11 cellular contexts compared by ENCODE assay signal in the genomic region with DNA sequence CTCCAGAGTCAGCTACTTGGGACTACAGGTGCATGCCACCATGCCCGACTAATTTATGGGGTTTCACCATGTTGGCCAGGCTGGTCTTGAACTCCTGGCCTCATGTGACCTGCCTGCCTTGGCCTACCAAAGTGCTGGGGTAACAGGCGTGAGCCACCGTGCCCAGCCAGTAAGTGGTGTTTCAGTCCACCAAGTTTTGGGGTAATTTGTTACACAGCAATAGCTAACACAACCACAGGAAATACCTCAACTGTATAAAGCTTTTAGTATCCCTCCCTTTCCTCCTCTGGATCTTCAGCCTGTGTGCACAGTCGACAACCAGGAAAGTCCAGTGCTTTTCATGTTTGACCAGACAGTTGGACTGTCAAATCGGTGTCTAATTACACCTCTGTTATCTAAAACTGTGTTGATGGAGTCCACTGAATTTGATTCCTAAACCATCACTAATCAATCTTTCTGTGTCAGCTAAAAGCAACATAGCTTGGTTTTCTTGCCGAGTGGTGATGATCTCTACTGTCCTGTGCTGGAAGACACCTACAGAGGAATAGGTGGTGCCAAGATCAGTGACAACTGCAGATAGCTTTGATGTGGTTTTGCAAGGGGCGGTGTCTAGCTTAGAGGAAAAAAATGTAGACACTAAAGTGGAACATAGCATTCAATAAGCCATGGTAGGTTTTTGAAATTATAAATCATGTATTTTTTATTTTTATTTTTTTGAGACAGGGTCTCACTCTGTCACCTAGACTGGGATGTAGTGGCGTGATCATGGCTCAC. TPM values are rescaled to one million over a fixed set of nuclear protein-coding genes. Genes with fewer than 3 reads are reported as not detected.
DNase-seq lines count a peak whose midpoint lies in the region; ATAC-seq and TF ChIP-seq lines count a peak whose summit lies in the region.
"Had no signal": no experiment of that assay in that cellular context is flagged by ENCODE, and none has a peak within 500 bp of the region (broad histone marks: within the 10 kb centered on the region; RNA-seq: fewer than 3 reads in every experiment).

No MANE protein-coding gene starts in this region.

- H3K27ac Mint-ChIP-seq in activated T-helper 2 cell treated with anti-CD3 and anti-CD28 coated beads, Interferon-gamma antibody, Interleukin-2, Interleukin-4, amounts not matched to agents 10 μg/mL and 5 μg/mL and 100 μg/mL, durations not matched to agents 14 hours and 24 hours and 36 hours, result no peak overlapping the region
- H3K27ac Mint-ChIP-seq in naive thymus-derived CD8-positive, alpha-beta T cell, result peak overlapping the region; percentile 53 to 95 (median 82)

- TF ChIP-seq POLR2A in thyroid gland (IDR thresholded peaks at IDR 0.05), result no peak

- intact Hi-C loops in activated T-helper 2 cell treated with anti-CD3 and anti-CD28 coated beads, Interferon-gamma antibody, Interleukin-2, Interleukin-4, amounts not matched to agents 10 μg/mL and 5 μg/mL and 100 μg/mL, durations not matched to agents 14 hours and 24 hours and 36 hours (cut with micrococcal nuclease), result no loop called here
- intact Hi-C loops in thyroid gland (cut with DNase I) (no loop called here), left ventricle myocardium inferior (cut with micrococcal nuclease) (no loop called here)

- ATAC-seq in naive thymus-derived CD8-positive, alpha-beta T cell, result peak; percentile 98 to 100
- no peak for ATAC-seq in GM18502 (IDR thresholded peaks at IDR 0.05; ENCODE audit: poor library complexity, unreplicated experiment)
- ATAC-seq: heart right ventricle had no signal

- no peak overlapping the region for H2AFZ ChIP-seq in GM23248

- H3K27me3 ChIP-seq in thyroid gland (no peaks in the 10 kb centered on the region), left ventricle myocardium inferior (ENCODE audit: low read depth) (no peaks in the 10 kb centered on the region), GM23248 (replicated peaks; ENCODE audit: insufficient read depth) (no peaks in the 10 kb centered on the region)
- H3K27me3 ChIP-seq: heart right ventricle, ovary had no signal

- in situ Hi-C loops in GM23248 (cut with MboI), result no loop called here

- no peaks in the 10 kb centered on the region for H3K27me3 Mint-ChIP-seq in activated T-helper 2 cell treated with anti-CD3 and anti-CD28 coated beads, Interferon-gamma antibody, Interleukin-2, Interleukin-4, amounts not matched to agents 10 μg/mL and 5 μg/mL and 100 μg/mL, durations not matched to agents 14 hours and 24 hours and 36 hours (ENCODE audit: low read depth)
- H3K27me3 Mint-ChIP-seq in naive thymus-derived CD8-positive, alpha-beta T cell, result no peaks in the 10 kb centered on the region

- H3K4me2 ChIP-seq in GM23248 (ENCODE audit: unreplicated experiment), result no peak overlapping the region

- H3K9me3 ChIP-seq in thyroid gland (no peaks in the 10 kb centered on the region), left ventricle myocardium inferior (replicated peaks) (no peaks in the 10 kb centered on the region), GM23248 (ENCODE audit: low read depth) (no peaks in the 10 kb centered on the region)
- H3K9me3 ChIP-seq: heart right ventricle, ovary had no signal

- no peak overlapping the region for H3K4me3 Mint-ChIP-seq in activated T-helper 2 cell treated with anti-CD3 and anti-CD28 coated beads, Interferon-gamma antibody, Interleukin-2, Interleukin-4, amounts not matched to agents 10 μg/mL and 5 μg/mL and 100 μg/mL, durations not matched to agents 14 hours and 24 hours and 36 hours (ENCODE audit: low read depth)
- H3K4me3 Mint-ChIP-seq in naive thymus-derived CD8-positive, alpha-beta T cell, result peak overlapping the region in 8 of 10 donors; percentile 5 to 81 (median 60)

- no peak overlapping the region for H3K4me3 ChIP-seq in thyroid gland (replicated peaks in 1 of 3)
- no peak overlapping the region for H3K4me3 ChIP-seq in left ventricle myocardium inferior
- no peak overlapping the region for H3K4me3 ChIP-seq in GM23248
- H3K4me3 ChIP-seq: heart right ventricle, ovary had no signal

- H3K27ac ChIP-seq in thyroid gland (no peak overlapping the region), left ventricle myocardium inferior (replicated peaks) (no peak overlapping the region), GM23248 (no peak overlapping the region)
- H3K27ac ChIP-seq: heart right ventricle, ovary had no signal

- POLR2A ChIA-PET in naive thymus-derived CD8-positive, alpha-beta T cell (lab: Charles Lee), result interaction anchor here (0.6 to 1.7 kb wide), 3 partner anchors 18 to 23 kb away, joined by 3 to 22 read pairs (median 3); a partner anchor contains a TSS

- no peaks in the 10 kb centered on the region for H3K9me2 ChIP-seq in GM23248 (ENCODE audit: insufficient read depth)

- no peaks in the 10 kb centered on the region for H3K4me1 ChIP-seq in thyroid gland
- H3K4me1 ChIP-seq in left ventricle myocardium inferior, result no peaks in the 10 kb centered on the region
- H3K4me1 ChIP-seq in GM23248 (ENCODE audit: insufficient read depth), result no peaks in the 10 kb centered on the region
- H3K4me1 ChIP-seq: heart right ventricle had no signal

- H3K36me3 ChIP-seq in thyroid gland, result peaks cover 0 to 13% of the 10 kb centered on the region in 2 donors
- H3K36me3 ChIP-seq in left ventricle myocardium inferior, result peaks cover 55% of the 10 kb centered on the region
- peaks cover 65% of the 10 kb centered on the region for H3K36me3 ChIP-seq in GM23248 (ENCODE audit: low read depth)
- H3K36me3 ChIP-seq: ovary had no signal

- H4K20me1 ChIP-seq in GM23248 (ENCODE audit: insufficient read depth), result no peaks in the 10 kb centered on the region

- peaks cover 18% of the 10 kb centered on the region for H3K9me3 Mint-ChIP-seq in activated T-helper 2 cell treated with anti-CD3 and anti-CD28 coated beads, Interferon-gamma antibody, Interleukin-2, Interleukin-4, amounts not matched to agents 10 μg/mL and 5 μg/mL and 100 μg/mL, durations not matched to agents 14 hours and 24 hours and 36 hours
- peaks cover 0 to 13% (median 7%) of the 10 kb centered on the region in 9 donors for H3K9me3 Mint-ChIP-seq in naive thymus-derived CD8-positive, alpha-beta T cell

- WGBS in thyroid gland, 2 donors, result 95 to 97% methylated on average over 8 of the region's 8 CpGs
- 86 to 89% methylated on average over 8 of the region's 8 CpGs for WGBS in GM23248 (ENCODE audit: low coverage in 1 of 2, low lambda C conversion rate in 2 of 2, missing lambda C conversion rate in 2 of 2), 2 experiments

- peaks cover 73% of the 10 kb centered on the region for H3K36me3 Mint-ChIP-seq in activated T-helper 2 cell treated with anti-CD3 and anti-CD28 coated beads, Interferon-gamma antibody, Interleukin-2, Interleukin-4, amounts not matched to agents 10 μg/mL and 5 μg/mL and 100 μg/mL, durations not matched to agents 14 hours and 24 hours and 36 hours (ENCODE audit: low read depth)
- peaks cover 16 to 54% (median 39%) of the 10 kb centered on the region in 3 donors for H3K36me3 Mint-ChIP-seq in naive thymus-derived CD8-positive, alpha-beta T cell

- no peak for TF ChIP-seq CTCF in thyroid gland (IDR thresholded peaks at IDR 0.05)
- TF ChIP-seq CTCF in left ventricle myocardium inferior (IDR thresholded peaks at IDR 0.05; ENCODE audit: borderline replicate concordance), result no peak

- DNase-seq in CD1c-positive myeloid dendritic cell (ENCODE audit: extremely low spot score) (peak; percentile 30), T-helper 9 cell (peak; percentile 51), thyroid gland (no peak), left ventricle myocardium inferior (no peak), GM23248 (no peak)
- peak; percentile 52 for DNase-seq in activated T-helper 2 cell treated with anti-CD3 and anti-CD28 coated beads, Interferon-gamma antibody, Interleukin-2, Interleukin-4, amounts not matched to agents 10 μg/mL and 5 μg/mL and 100 μg/mL, durations not matched to agents 14 hours and 24 hours and 36 hours (ENCODE audit: low spot score)
- peak; percentile 8 to 80 (median 66) for DNase-seq in naive thymus-derived CD8-positive, alpha-beta T cell
- DNase-seq: heart right ventricle, NCI-H2227 treated with DMSO at 0.1 percent for 48 hours, ovary had no signal

- peaks cover 22% of the 10 kb centered on the region for H3F3A ChIP-seq in GM23248 (ENCODE audit: insufficient read depth)

- H3K4me1 Mint-ChIP-seq in activated T-helper 2 cell treated with anti-CD3 and anti-CD28 coated beads, Interferon-gamma antibody, Interleukin-2, Interleukin-4, amounts not matched to agents 10 μg/mL and 5 μg/mL and 100 μg/mL, durations not matched to agents 14 hours and 24 hours and 36 hours (ENCODE audit: low read depth), result peaks cover 12% of the 10 kb centered on the region
- H3K4me1 Mint-ChIP-seq in naive thymus-derived CD8-positive, alpha-beta T cell, result peaks cover 20 to 34% (median 23%) of the 10 kb centered on the region in 4 donors

- H3K79me2 ChIP-seq in GM23248 (ENCODE audit: insufficient read depth), result peaks cover 25% of the 10 kb centered on the region

- no peak overlapping the region for H3K9ac ChIP-seq in GM23248

RNA-seq across cellular contexts. Expression of a gene that starts 22.2 kb away (rescaled TPM):
- 19.1 and 19.7 TPM in 2 replicates for total RNA-seq in activated T-helper 2 cell treated with anti-CD3 and anti-CD28 coated beads, Interferon-gamma antibody, Interleukin-2, Interleukin-4, amounts not matched to agents 10 μg/mL and 5 μg/mL and 100 μg/mL, durations not matched to agents 14 hours and 24 hours and 36 hours
- total RNA-seq in naive thymus-derived CD8-positive, alpha-beta T cell, result 10 to 100 TPM; 32.0 to 32.4 TPM
- polyA plus RNA-seq in naive thymus-derived CD8-positive, alpha-beta T cell, result 10 to 100 TPM; 12.3 to 18.8 (median 15.0) TPM
- total RNA-seq in thyroid gland (10 to 100 TPM; 17.9 to 27.2 (median 25.9) TPM), left ventricle myocardium inferior (4.6 TPM)
- 11.6 and 13.7 TPM in 2 replicates for total RNA-seq in GM23248 (2014; rRNA removed; shearing (Covaris generic))
- polyA plus RNA-seq in GM23248 (2016; fragmentation: Nextera tagmentation; extraction: Ambion mirVana), result 9.7 and 9.9 TPM in 2 replicates

RNA-seq across cellular contexts. Expression of a gene that starts 38.4 kb away (rescaled TPM):
- total RNA-seq in activated T-helper 2 cell treated with anti-CD3 and anti-CD28 coated beads, Interferon-gamma antibody, Interleukin-2, Interleukin-4, amounts not matched to agents 10 μg/mL and 5 μg/mL and 100 μg/mL, durations not matched to agents 14 hours and 24 hours and 36 hours, result 18.5 and 20.5 TPM in 2 replicates
- total RNA-seq in naive thymus-derived CD8-positive, alpha-beta T cell, result 10 to 100 TPM; 16.0 to 18.3 TPM
- 10 to 100 TPM in 2 of 3 donors, 1 to 10 TPM in 1; 7.7 to 13.9 (median 10.7) TPM for polyA plus RNA-seq in naive thymus-derived CD8-positive, alpha-beta T cell
- total RNA-seq in thyroid gland (10 to 100 TPM; 30.2 to 48.5 (median 43.4) TPM), left ventricle myocardium inferior (17.3 TPM)
- 29.9 and 31.1 TPM in 2 replicates for total RNA-seq in GM23248 (2014; rRNA removed; shearing (Covaris generic))
- 25.6 and 30.6 TPM in 2 replicates for polyA plus RNA-seq in GM23248 (2016; fragmentation: Nextera tagmentation; extraction: Ambion mirVana)

Comparison
In these comparisons a context has a peak if more than half of its experiments do, and no peak if none do; other contexts are left out.
1. DNase-seq: peak in CD1c-positive myeloid dendritic cell (single experiment), T-helper 9 cell (single experiment), activated T-helper 2 cell treated with anti-CD3 and anti-CD28 coated beads, Interferon-gamma antibody, Interleukin-2, Interleukin-4, amounts not matched to agents 10 μg/mL and 5 μg/mL and 100 μg/mL, durations not matched to agents 14 hours and 24 hours and 36 hours (single experiment) and naive thymus-derived CD8-positive, alpha-beta T cell (10 of 10); none in thyroid gland (0 of 2), left ventricle myocardium inferior (single experiment) and GM23248 (single experiment).